ENCODE assay signal across 8 cellular contexts in the genomic region with DNA sequence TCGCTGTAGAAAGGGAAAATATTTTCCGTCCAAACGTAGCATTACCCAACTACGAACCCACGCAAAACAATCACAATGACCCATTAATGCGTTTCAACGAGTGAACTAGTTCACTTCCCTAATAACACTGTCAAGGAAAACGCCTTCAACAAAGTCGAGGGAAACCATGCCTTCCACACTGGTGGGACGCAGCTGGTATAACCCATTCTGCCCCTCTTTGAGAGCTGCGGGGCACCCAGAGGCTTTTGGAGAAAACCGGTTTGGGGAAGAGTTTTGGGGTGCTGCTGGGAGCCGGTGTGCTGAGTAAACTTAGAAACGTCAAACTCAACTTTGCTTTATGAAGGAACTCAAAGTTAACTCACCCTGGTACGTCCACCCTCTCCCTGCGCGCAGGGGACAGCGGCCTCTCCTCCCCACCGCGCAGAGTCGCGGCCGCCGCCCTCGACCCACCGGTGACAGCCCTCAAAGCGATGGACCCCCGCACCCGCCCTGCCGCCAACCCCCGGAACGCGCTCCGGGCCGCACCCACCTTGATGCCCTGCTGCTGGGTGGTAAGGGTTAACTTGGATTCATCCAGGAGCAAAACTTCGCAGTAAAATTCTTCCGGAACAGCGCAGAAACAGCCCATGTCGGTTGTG. TPM values are rescaled to one million over a fixed set of nuclear protein-coding genes. Genes with fewer than 3 reads are reported as not detected.
DNase-seq lines count a peak whose midpoint lies in the region; ATAC-seq, FAIRE-seq and TF ChIP-seq lines count a peak whose summit lies in the region.

No MANE protein-coding gene starts in this region.

- DNase-seq in GM12892 (ENCODE audit: insufficient read length) (peak; percentile 5), T-cell (no peak), fibroblast of mammary gland (ENCODE audit: low read depth) (no peak), neural progenitor cell (ENCODE audit: low spot score) (peak; percentile 30), HuH-7 (ENCODE audit: low spot score) (no peak)

- H3K4me2 ChIP-seq in neural progenitor cell = peak overlapping the region; percentile 87

- H3K4me1 Mint-ChIP-seq in T-cell (peaks cover 8 to 22% (median 16%) of the 10 kb centered on the region in 3 donors), neural progenitor cell (peaks cover 37% of the 10 kb centered on the region)

- ATAC-seq in T-cell (replicated peaks in 1 of 4) (peak in 1 of 4 experiments; percentile 9), GM18909 (IDR thresholded peaks at IDR 0.05; ENCODE audit: poor library complexity, unreplicated experiment) (no peak), HG03196 (IDR thresholded peaks at IDR 0.05; ENCODE audit: unreplicated experiment) (no peak), GM21528 (IDR thresholded peaks at IDR 0.05; ENCODE audit: low FRiP score, unreplicated experiment) (no peak)

- H3K9me3 ChIP-seq in neural progenitor cell (ENCODE audit: low read depth) = no peaks in the 10 kb centered on the region

- no peaks in the 10 kb centered on the region for H3K36me3 ChIP-seq in neural progenitor cell

- H3K36me3 Mint-ChIP-seq in T-cell (no peaks in the 10 kb centered on the region), neural progenitor cell (peaks cover 1% of the 10 kb centered on the region)

- FAIRE-seq in GM12892 (lab: Jason Lieb, UNC) = no peak

- peaks cover 54 to 63% of the 10 kb centered on the region in 2 donors for H3K27me3 Mint-ChIP-seq in T-cell
- peaks cover 11% of the 10 kb centered on the region for H3K27me3 Mint-ChIP-seq in neural progenitor cell (ENCODE audit: insufficient read depth, low read depth)

- POLR2A ChIA-PET in T-cell (lab: Charles Lee) = no interaction called here

- H2AFZ ChIP-seq in neural progenitor cell (replicated peaks) = peak overlapping the region; percentile 95

- H3K9ac ChIP-seq in neural progenitor cell = no peak overlapping the region

- peaks cover 72% of the 10 kb centered on the region for H3K27me3 ChIP-seq in neural progenitor cell

- H3K4me1 ChIP-seq in neural progenitor cell = peaks cover 10% of the 10 kb centered on the region

- no peak overlapping the region for H3K27ac ChIP-seq in neural progenitor cell

- TF ChIP-seq CTCF in fibroblast of mammary gland (conservative IDR thresholded peaks at IDR 0.05; ENCODE audit: control insufficient read depth, insufficient read depth, low read depth, low read length) (no peak), neural progenitor cell (IDR thresholded peaks at IDR 0.05) (no peak)

- H4K20me1 ChIP-seq in neural progenitor cell (ENCODE audit: low read depth) = peaks cover 10% of the 10 kb centered on the region

- TF ChIP-seq POLR2A in GM12892 (IDR thresholded peaks at IDR 0.05; ENCODE audit: low read depth, low read length) = no peak

- H3K79me2 ChIP-seq in neural progenitor cell (ENCODE audit: low read depth) = no peaks in the 10 kb centered on the region

- H3K27ac Mint-ChIP-seq in T-cell (peak overlapping the region in 1 of 2 donors; percentile 2), neural progenitor cell (no peak overlapping the region)

- peak overlapping the region; percentile 54 for H3K4me3 ChIP-seq in fibroblast of mammary gland (ENCODE audit: control insufficient read depth, low read depth, low read length)
- H3K4me3 ChIP-seq in neural progenitor cell = peak overlapping the region; percentile 88

- H3K4me3 Mint-ChIP-seq in T-cell = peak overlapping the region; percentile 46 to 70 (median 69)
- H3K4me3 Mint-ChIP-seq in neural progenitor cell = peak overlapping the region; percentile 88

- CTCF ChIA-PET in T-cell (lab: Charles Lee) = no interaction called here

- no peaks in the 10 kb centered on the region for H3K9me3 Mint-ChIP-seq in T-cell
- no peaks in the 10 kb centered on the region for H3K9me3 Mint-ChIP-seq in neural progenitor cell

- peaks cover 18% of the 10 kb centered on the region for H3F3A ChIP-seq in neural progenitor cell (ENCODE audit: low read depth)

RNA-seq across cellular contexts. Expression of gene EPB41L4A, which starts 0.5 kb away (rescaled TPM):
- polyA plus RNA-seq in GM12892 (2012; ENCODE audit: missing spikeins) = 0.30 TPM
- 1 to 10 TPM in 3 of 5 donors, under 1 TPM in 2; 0.47 to 2.5 (median 1.5) TPM for total RNA-seq in T-cell
- total RNA-seq in neural progenitor cell (ENCODE audit: low replicate concordance) = 2.7 and 3.6 TPM in 2 replicates

Comparison
In these comparisons a context has a peak if more than half of its experiments do, and no peak if none do; other contexts are left out.
1. DNase-seq: peak in GM12892 (single experiment) and neural progenitor cell (single experiment); none in T-cell (0 of 34), fibroblast of mammary gland (single experiment) and HuH-7 (single experiment).